Comparison of ENCODE assay signal across 8 cellular contexts in the genomic region with DNA sequence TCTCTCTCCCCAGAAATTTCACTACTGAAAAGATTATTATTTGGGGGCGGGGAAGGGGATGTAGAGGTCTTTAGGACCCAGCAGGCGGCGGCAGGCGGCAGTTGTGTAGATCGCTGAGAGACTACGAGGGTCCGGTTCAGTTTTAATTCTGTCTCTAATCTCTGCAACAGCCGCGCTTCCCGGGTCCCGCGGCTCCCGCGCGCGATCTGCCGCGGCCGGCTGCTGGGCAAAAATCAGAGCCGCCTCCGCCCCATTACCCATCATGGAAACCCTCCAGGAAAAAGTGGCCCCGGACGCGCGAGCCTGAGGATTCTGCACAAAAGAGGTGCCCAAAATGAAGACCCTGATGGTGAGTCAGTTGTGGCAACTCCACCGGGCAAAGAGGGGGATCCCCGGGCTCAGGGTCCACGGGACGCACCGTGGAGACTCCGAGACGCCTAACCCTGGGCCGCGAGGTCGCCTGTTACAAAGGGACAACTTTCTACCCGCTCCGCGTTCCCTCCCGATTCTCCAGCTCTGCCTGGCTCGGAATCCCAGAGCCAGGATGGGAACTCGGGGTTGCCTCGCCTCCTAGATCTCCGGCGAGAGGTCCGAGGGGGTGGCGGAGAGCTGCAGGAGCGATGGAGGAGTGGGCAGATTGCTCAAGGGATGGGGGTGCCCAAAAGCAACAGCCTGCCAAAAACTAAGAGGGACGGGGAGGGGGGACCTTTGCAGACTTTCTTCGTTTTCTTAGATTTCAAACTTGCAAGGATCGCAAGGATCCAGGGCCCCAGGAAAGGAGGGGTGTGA. TPM values are rescaled to one million over a fixed set of nuclear protein-coding genes. Genes with fewer than 3 reads are reported as not detected.
DNase-seq lines count a peak whose midpoint lies in the region; ATAC-seq, FAIRE-seq and TF ChIP-seq lines count a peak whose summit lies in the region.

A gene (plus strand): TSS at position 139 of the 789 bp plus-strand sequence.

- no peak for TF ChIP-seq CTCF in A549 (IDR thresholded peaks at IDR 0.05)
- no peak for TF ChIP-seq CTCF in GM23338 (conservative IDR thresholded peaks at IDR 0.05; ENCODE audit: low read depth in 2 of 2)
- TF ChIP-seq CTCF in endothelial cell of umbilical vein (IDR thresholded peaks at IDR 0.05; ENCODE audit: extremely low read depth in 1 of 2, insufficient read depth in 1 of 2, low read depth in 1 of 2, low read length in 2 of 2) = no peak

- no peaks in the 10 kb centered on the region for H4K20me1 ChIP-seq in GM23338 (replicated peaks; ENCODE audit: insufficient read depth)
- no peaks in the 10 kb centered on the region for H4K20me1 ChIP-seq in endothelial cell of umbilical vein (replicated peaks; ENCODE audit: control insufficient read depth, extremely low read depth, insufficient read depth, low read length)

- H3K27ac Mint-ChIP-seq in GM23338 (peak within 1 kb of the TSS; percentile 54; the same call in 1 of the 2 replicates), naive B cell (no peak within 1 kb of the TSS), immature natural killer cell (no peak within 1 kb of the TSS)

- H3K4me2 ChIP-seq in A549 = peak within 1 kb of the TSS; percentile 87
- H3K4me2 ChIP-seq in GM23338 = peak within 1 kb of the TSS; percentile 95
- H3K4me2 ChIP-seq in endothelial cell of umbilical vein (ENCODE audit: insufficient read depth, low read length) = peak within 1 kb of the TSS; percentile 52

- no peaks in the 10 kb centered on the region for H3F3A ChIP-seq in GM23338 (replicated peaks; ENCODE audit: low read depth)

- no peaks in the 10 kb centered on the region for H3K9me3 ChIP-seq in A549
- H3K9me3 ChIP-seq in endothelial cell of umbilical vein (replicated peaks; ENCODE audit: control insufficient read depth, insufficient read depth, low read length) = no peaks in the 10 kb centered on the region

- FAIRE-seq in A549 (lab: Jason Lieb, UNC) (no peak), endothelial cell of umbilical vein (lab: Jason Lieb, UNC) (no peak), GM12892 (lab: Jason Lieb, UNC) (no peak)

- peak; percentile 69 to 81; a peak in 5 of 6 replicates for ATAC-seq in A549
- peak; percentile 47 for ATAC-seq in GM23338
- ATAC-seq in SK-N-SH treated with all-trans-retinoic acid at 6 μM for 48 hours = peak; percentile 69
- no peak for ATAC-seq in naive B cell (ENCODE audit: low read depth in 2 of 2)

- H3K79me2 ChIP-seq in GM23338 (replicated peaks; ENCODE audit: insufficient read depth) (no peaks in the 10 kb centered on the region), endothelial cell of umbilical vein (ENCODE audit: control insufficient read depth, insufficient read depth, low read length) (no peaks in the 10 kb centered on the region)

- no peaks in the 10 kb centered on the region for H3K9me2 ChIP-seq in GM23338 (ENCODE audit: insufficient read depth)

- no peaks in the 10 kb centered on the region for H3K36me3 Mint-ChIP-seq in GM23338 (ENCODE audit: low read depth)
- H3K36me3 Mint-ChIP-seq in naive B cell = no peaks in the 10 kb centered on the region
- no peaks in the 10 kb centered on the region for H3K36me3 Mint-ChIP-seq in immature natural killer cell

- CTCF ChIA-PET in A549 (lab: Yijun Ruan, JAX) = no interaction called here
- CTCF ChIA-PET in endothelial cell of umbilical vein (lab: Charles Lee) = interaction anchor here (1.1 kb wide), 1 partner anchor 713 kb away, joined by 3 read pairs; no protein-coding TSS in a partner anchor

- H3K4me1 ChIP-seq in A549 (0 out of 3 replicates have a peak, but pooled peaks cover 4% of the 10 kb centered on the region), GM23338 (ENCODE audit: insufficient read depth) (peaks cover 19% of the 10 kb centered on the region), endothelial cell of umbilical vein (ENCODE audit: control insufficient read depth, extremely low read depth, insufficient read depth, low read length) (peaks cover 6% of the 10 kb centered on the region)

- H3K27me3 ChIP-seq in GM23338 (ENCODE audit: insufficient read depth) (peaks cover 41% of the 10 kb centered on the region), endothelial cell of umbilical vein (ENCODE audit: control insufficient read depth in 2 of 2, insufficient read depth in 2 of 2, low read length in 2 of 2) (peaks cover 44 to 81% of the 10 kb centered on the region in 2 experiments)

- TF ChIP-seq POLR2A in A549 (IDR thresholded peaks at IDR 0.05; ENCODE audit: low read length) (no peak), endothelial cell of umbilical vein (IDR thresholded peaks at IDR 0.05; ENCODE audit: low read depth, low read length) (no peak), GM12892 (IDR thresholded peaks at IDR 0.05; ENCODE audit: low read depth, low read length) (no peak)

- H3K9me1 ChIP-seq in endothelial cell of umbilical vein (replicated peaks; ENCODE audit: control insufficient read depth, extremely low read depth, insufficient read depth, low read length) = no peaks in the 10 kb centered on the region

- 0 out of 5 replicates have a peak, but pooled peaks of 1 of the 2 experiments have one; percentile 10 for TF ChIP-seq RAD21 in A549 (conservative IDR thresholded peaks at IDR 0.05 in 1 of 2, IDR thresholded peaks at IDR 0.05 in 1 of 2)

- H3K4me3 ChIP-seq in A549 = peak within 1 kb of the TSS; percentile 41
- H3K4me3 ChIP-seq in GM23338 = peak within 1 kb of the TSS; percentile 96
- peak within 1 kb of the TSS; percentile 12 to 46 (median 31) for H3K4me3 ChIP-seq in endothelial cell of umbilical vein (replicated peaks in 1 of 3; ENCODE audit: insufficient read depth in 1 of 3, low read depth in 1 of 3, low read length in 3 of 3)

- POLR2A ChIA-PET in A549 (lab: Yijun Ruan, JAX) = no interaction called here
- POLR2A ChIA-PET in endothelial cell of umbilical vein (lab: Charles Lee) = no interaction called here

- H3K27ac ChIP-seq in A549 (no peak within 1 kb of the TSS), GM23338 (ENCODE audit: low read depth) (no peak within 1 kb of the TSS), endothelial cell of umbilical vein (ENCODE audit: insufficient read depth, low read depth, low read length) (no peak within 1 kb of the TSS)

- 0% methylated on average over 23 of the region's 50 CpGs for WGBS in A549 (ENCODE audit: missing lambda C conversion rate)

- dilution Hi-C loops in endothelial cell of umbilical vein (cut with MboI; ENCODE audit: extremely low pct_ligation_motif_present, low sequenced_read_pairs) = no loop called here

- DNase-seq in A549 (ENCODE audit: low read depth in 1 of 2, low spot score in 1 of 2) = peak; percentile 5 to 30
- DNase-seq in GM23338 (ENCODE audit: low spot score) = peak; percentile 82
- peak; percentile 7 for DNase-seq in endothelial cell of umbilical vein (ENCODE audit: low read depth, low spot score)
- DNase-seq in naive B cell = no peak
- no peak for DNase-seq in stimulated activated naive CD4-positive, alpha-beta T cell treated with Interleukin-2 at 50 U/mL for 16 hours (lab: John Stamatoyannopoulos, UW)
- no peak for DNase-seq in immature natural killer cell
- no peak for DNase-seq in GM12892 (ENCODE audit: insufficient read length)

- H3K4me1 Mint-ChIP-seq in GM23338 = peaks cover 15% of the 10 kb centered on the region
- H3K4me1 Mint-ChIP-seq in naive B cell = peaks cover 0 to 14% (median 12%) of the 10 kb centered on the region in 3 donors
- no peaks in the 10 kb centered on the region for H3K4me1 Mint-ChIP-seq in immature natural killer cell

- H3K27me3 Mint-ChIP-seq in GM23338 (ENCODE audit: insufficient read depth, low read depth, poor library complexity) = peaks cover 22% of the 10 kb centered on the region
- H3K27me3 Mint-ChIP-seq in naive B cell = peaks cover 47 to 67% (median 67%) of the 10 kb centered on the region in 3 donors
- peaks cover 14 to 19% (median 18%) of the 10 kb centered on the region in 3 donors for H3K27me3 Mint-ChIP-seq in immature natural killer cell (ENCODE audit: low read depth in 3 of 3)

- H3K4me3 Mint-ChIP-seq in GM23338 (peak within 1 kb of the TSS; percentile 91), naive B cell (peak within 1 kb of the TSS in 7 of 8 donors; percentile 48 to 70 (median 59)), immature natural killer cell (peak within 1 kb of the TSS in 2 of 5 donors; percentile 44 to 57)

- H2AFZ ChIP-seq in GM23338 = peak within 1 kb of the TSS; percentile 99
- H2AFZ ChIP-seq in endothelial cell of umbilical vein (ENCODE audit: low read depth, low read length) = no peak within 1 kb of the TSS

- intact Hi-C loops in endothelial cell of umbilical vein (cut with micrococcal nuclease) = loop anchor here (5.0 kb wide), 1 partner anchor 715 kb away; no protein-coding TSS in a partner anchor

- H3K9me3 Mint-ChIP-seq in GM23338 (no peaks in the 10 kb centered on the region), naive B cell (no peaks in the 10 kb centered on the region), immature natural killer cell (peaks cover 0 to under 1% (median 0%) of the 10 kb centered on the region in 6 donors)

- BruUV-seq in endothelial cell of umbilical vein (replicated peaks; lab: Mats Ljungman, UMichigan) = no TSS peak

- no peak for TF ChIP-seq EP300 in A549 (IDR thresholded peaks at IDR 0.05)

- no peak within 1 kb of the TSS for H3K9ac ChIP-seq in endothelial cell of umbilical vein (replicated peaks; ENCODE audit: extremely low read depth, insufficient read depth, low read length)

- no peaks in the 10 kb centered on the region for H3K36me3 ChIP-seq in GM23338 (ENCODE audit: insufficient read depth)
- no peaks in the 10 kb centered on the region for H3K36me3 ChIP-seq in endothelial cell of umbilical vein (ENCODE audit: control insufficient read depth in 2 of 2, extremely low read depth in 1 of 2, insufficient read depth in 2 of 2, low read length in 2 of 2)

RNA-seq across cellular contexts. Expression of the gene that starts here (rescaled TPM):
- polyA plus RNA-seq in A549 (2011; rRNA removed) = not detected in 2 replicates
- not detected in 2 replicates for polyA plus RNA-seq in A549 (2012; cell fraction: cytosol; rRNA removed)
- polyA plus RNA-seq in A549 (2012; cell fraction: nucleus; rRNA removed) = not detected in 2 replicates
- not detected in 3 replicates for polyA plus RNA-seq in A549 (2017; fragmentation: RNase III; extraction: RNeasy Plus Mini Kit Qiagen cat#74134 plus additional on column Dnase treatment)
- not detected in 2 replicates for polyA minus RNA-seq in A549 (2011; rRNA and poly(A)+ RNA removed)
- 12.7 and 19.2 TPM in 2 replicates for total RNA-seq in GM23338 (2014; rRNA removed; shearing (Covaris generic))
- 1.9 and 4.1 TPM in 2 replicates for polyA plus RNA-seq in GM23338 (2016; fragmentation: Nextera tagmentation; extraction: Ambion mirVana)
- not detected in 2 replicates for total RNA-seq in endothelial cell of umbilical vein
- not detected in 2 replicates for polyA plus RNA-seq in endothelial cell of umbilical vein
- not detected in 2 replicates for polyA plus RNA-seq in endothelial cell of umbilical vein (2011; cell fraction: cytosol; rRNA removed)
- not detected in 2 replicates for polyA plus RNA-seq in endothelial cell of umbilical vein (2011; cell fraction: nucleus; rRNA removed)
- polyA plus RNA-seq in endothelial cell of umbilical vein (2012) = not detected in 2 replicates
- polyA minus RNA-seq in endothelial cell of umbilical vein = not detected in 2 replicates
- not detected for polyA minus RNA-seq in endothelial cell of umbilical vein (2011; cell fraction: cytosol; rRNA and poly(A)+ RNA removed)
- polyA minus RNA-seq in endothelial cell of umbilical vein (2011; cell fraction: nucleus; rRNA and poly(A)+ RNA removed) = not detected in 2 replicates
- not detected for polyA plus RNA-seq in naive B cell (ENCODE audit: low read depth in 6 of 6)
- not detected for polyA plus RNA-seq in immature natural killer cell
- not detected for polyA plus RNA-seq in GM12892 (2012; ENCODE audit: missing spikeins)

Comparison
In these comparisons a context has a peak if more than half of its experiments do, and no peak if none do; other contexts are left out.
1. RNA of the gene that starts here (total RNA-seq): 12.7 to 19.2 TPM in GM23338; not detected in endothelial cell of umbilical vein; every median in the first group is over 10 times any median in the second.
2. Peak in DNase-seq, ATAC-seq, H3K4me3 ChIP-seq and H3K4me2 ChIP-seq in A549; RNA of the gene not detected or under 1 TPM.
3. Peak in DNase-seq, H3K4me3 ChIP-seq and H3K4me2 ChIP-seq in endothelial cell of umbilical vein; RNA of the gene not detected or under 1 TPM.
4. ATAC-seq: peak in GM23338 (single experiment) and SK-N-SH treated with all-trans-retinoic acid at 6 μM for 48 hours (single experiment); none in naive B cell (0 of 2).
5. H3K4me3 ChIP-seq: peak in every context shown above with its lines; median percentile 96 in GM23338; 41 in A549; 31 in endothelial cell of umbilical vein.
6. Peak in every context shown above with its lines, with median percentiles within 50 percentile points of each other: H3K4me2 ChIP-seq.